ENCODE assay signal across 20 cellular contexts in the genomic region with DNA sequence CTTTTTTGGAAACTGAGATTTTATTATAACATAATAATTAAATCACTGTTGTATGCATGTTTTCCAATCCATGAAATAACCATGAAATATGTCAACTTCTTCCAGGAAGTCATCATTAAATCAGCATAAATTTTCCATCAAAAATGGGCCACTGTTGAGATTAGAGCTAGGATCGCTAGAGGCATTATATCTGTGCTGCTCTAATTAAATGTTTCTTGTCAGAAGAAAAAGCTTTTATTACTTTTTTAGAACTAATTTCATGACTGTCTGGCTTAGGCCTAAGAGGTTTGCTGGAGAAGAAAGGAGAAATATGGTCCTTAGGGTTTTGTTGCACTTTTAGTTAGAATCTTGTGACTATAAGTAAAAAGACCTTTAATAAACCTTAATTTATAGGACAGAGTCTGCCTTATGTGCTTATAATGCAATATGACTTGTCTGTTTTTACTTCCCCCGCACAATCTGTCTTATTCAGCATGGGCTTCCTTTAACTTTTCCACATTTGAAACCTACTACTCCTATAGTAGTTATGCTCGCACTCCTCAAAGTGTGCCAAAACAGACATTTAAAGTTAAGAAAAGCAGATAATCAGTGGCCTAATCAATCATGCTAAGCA.
"Had no signal": no experiment of that assay in that cellular context is flagged by ENCODE, and none has a peak within 500 bp of the region (broad histone marks: within the 10 kb centered on the region; RNA-seq: fewer than 3 reads in every experiment).

No MANE protein-coding gene starts in this region.

- H3K4me3 Mint-ChIP-seq: IgD-negative memory B cell had no signal

- H3K36me3 Mint-ChIP-seq: IgD-negative memory B cell had no signal

- DNase-seq: Kasumi-1, MM.1S, NCI-H1092 treated with DMSO at 0.1 percent for 48 hours, NCI-H1436, NCI-H187, NCI-H2029, NCI-H2081 treated with DMSO at 0.1 percent for 48 hours, NCI-H2171, NCI-H226, NCI-H510A, NCI-H524 treated with DMSO at 0.1 percent for 48 hours, NCI-H69, NCI-H774, Right ventricle myocardium superior, RPMI8226, SIG-M5 had no signal

- H3K4me1 Mint-ChIP-seq: IgD-negative memory B cell had no signal

- FAIRE-seq: HTR-8/SVneo, K562, RCC 7860 had no signal

- ATAC-seq: K562 had no signal

- H3K27me3 Mint-ChIP-seq: IgD-negative memory B cell had no signal

- H3K27ac Mint-ChIP-seq: IgD-negative memory B cell had no signal
